ENCODE assay signal across 1 cellular context in genomic region chr10:102917962-102918816, GRCh38.
TF ChIP-seq lines count a peak whose summit lies in the region.

CNNM2 (plus strand) TSS chr10:102918294; CDS start chr10:102918481, 187 bp downstream.

TF ChIP-seq in HepG2, 621 proteins besides CTCF, POLR2A, EP300 and RAD21 (continued from another document and continues in another):
- TF ChIP-seq ZNF513 (CRISPR knock-in tag; conservative IDR thresholded peaks at IDR 0.05) (no peak), PRDM10 (CRISPR knock-in tag; IDR thresholded peaks at IDR 0.05; ENCODE audit: low read depth) (no peak), ZNF343 (CRISPR knock-in tag; IDR thresholded peaks at IDR 0.05) (peak; percentile 34; the same call in 1 of the 2 replicates), ZNF225 (CRISPR knock-in tag; IDR thresholded peaks at IDR 0.05) (0 out of 2 replicates have a peak, but pooled peaks have one; percentile 34), HDAC2 (CRISPR knock-in tag; IDR thresholded peaks at IDR 0.05) (no peak; the same call in 1 of the 2 replicates), KLF6 (CRISPR knock-in tag; IDR thresholded peaks at IDR 0.05) (peak; percentile 27; the same call in 1 of the 2 replicates), HDAC1 (CRISPR knock-in tag; IDR thresholded peaks at IDR 0.05) (peak; percentile 70; the same call in 1 of the 2 replicates), ZNF7 (CRISPR knock-in tag; IDR thresholded peaks at IDR 0.05) (no peak), ZNF569 (CRISPR knock-in tag; IDR thresholded peaks at IDR 0.05; ENCODE audit: borderline replicate concordance) (no peak), KLF11 (CRISPR knock-in tag; IDR thresholded peaks at IDR 0.05) (no peak), NR2C2 (CRISPR knock-in tag; IDR thresholded peaks at IDR 0.05; ENCODE audit: borderline replicate concordance) (peak; percentile 29; the same call in 1 of the 2 replicates), RBFOX2 (IDR thresholded peaks at IDR 0.05; ENCODE audit: low read depth, low read length) (peak; percentile 89), GABPB1 (CRISPR knock-in tag; IDR thresholded peaks at IDR 0.05) (peak; percentile 73; the same call in 1 of the 2 replicates), E2F1 (CRISPR knock-in tag; IDR thresholded peaks at IDR 0.05) (peak; percentile 51; the same call in 1 of the 2 replicates), MLXIP (CRISPR knock-in tag; IDR thresholded peaks at IDR 0.05; ENCODE audit: borderline replicate concordance) (no peak), HMGXB3 (CRISPR knock-in tag; IDR thresholded peaks at IDR 0.05; ENCODE audit: borderline replicate concordance) (peak; percentile 67; the same call in 1 of the 2 replicates), RBM22 (optimal IDR thresholded peaks at IDR 0.05; ENCODE audit: low read length) (no peak), ZBTB42 (CRISPR knock-in tag; IDR thresholded peaks at IDR 0.05) (no peak), CENPBD1 (CRISPR knock-in tag; IDR thresholded peaks at IDR 0.05; ENCODE audit: borderline replicate concordance, low read depth) (no peak; the same call in 1 of the 2 replicates), ZNF496 (CRISPR knock-in tag; IDR thresholded peaks at IDR 0.05; ENCODE audit: insufficient replicate concordance) (no peak), PBX3 (CRISPR knock-in tag; IDR thresholded peaks at IDR 0.05; ENCODE audit: borderline replicate concordance) (peak; percentile 20; the same call in 1 of the 2 replicates), ZSCAN12 (CRISPR knock-in tag; IDR thresholded peaks at IDR 0.05) (no peak), SNAI1 (CRISPR knock-in tag; IDR thresholded peaks at IDR 0.05; ENCODE audit: borderline replicate concordance) (0 out of 2 replicates have a peak, but pooled peaks have one; percentile 45), NR3C1 (CRISPR knock-in tag; IDR thresholded peaks at IDR 0.05) (no peak), GATAD2A (CRISPR knock-in tag; IDR thresholded peaks at IDR 0.05) (no peak), THRA (CRISPR knock-in tag; IDR thresholded peaks at IDR 0.05; ENCODE audit: borderline replicate concordance) (peak; percentile 6; the same call in 1 of the 2 replicates), POLR2AphosphoS5 (IDR thresholded peaks at IDR 0.05; ENCODE audit: low read depth, low read length) (peak; percentile 37; the same call in 1 of the 2 replicates), ZNF839 (CRISPR knock-in tag; IDR thresholded peaks at IDR 0.05; ENCODE audit: borderline replicate concordance) (no peak), CHCHD3 (CRISPR knock-in tag; IDR thresholded peaks at IDR 0.05) (0 out of 2 replicates have a peak, but pooled peaks have one; percentile 35), ZNF589 (CRISPR knock-in tag; conservative IDR thresholded peaks at IDR 0.05) (0 out of 2 replicates have a peak, but pooled peaks have one; percentile 33), PHF8 (CRISPR knock-in tag; IDR thresholded peaks at IDR 0.05) (peak; percentile 67; the same call in 1 of the 2 replicates), TOE1 (CRISPR knock-in tag; IDR thresholded peaks at IDR 0.05) (no peak), SIN3B (IDR thresholded peaks at IDR 0.05; ENCODE audit: low read length) (no peak), ZNF737 (CRISPR knock-in tag; IDR thresholded peaks at IDR 0.05; ENCODE audit: borderline replicate concordance) (no peak), ATF5 (CRISPR knock-in tag; IDR thresholded peaks at IDR 0.05; ENCODE audit: low read depth) (no peak), HMG20B (CRISPR knock-in tag; conservative IDR thresholded peaks at IDR 0.05) (no peak), ZNF674 (CRISPR knock-in tag; IDR thresholded peaks at IDR 0.05; ENCODE audit: low read depth) (no peak; the same call in 1 of the 2 replicates), GATA4 (IDR thresholded peaks at IDR 0.05; ENCODE audit: borderline replicate concordance, low read depth) (no peak), RFXAP (CRISPR knock-in tag; IDR thresholded peaks at IDR 0.05; ENCODE audit: borderline replicate concordance) (peak; percentile 61; the same call in 1 of the 2 replicates), NFKBIZ (CRISPR knock-in tag; IDR thresholded peaks at IDR 0.05) (no peak), ASH2L (IDR thresholded peaks at IDR 0.05; ENCODE audit: insufficient read length, low read depth, low read length) (peak; percentile 92), ZBTB44 (CRISPR knock-in tag; IDR thresholded peaks at IDR 0.05) (no peak), NFKB2 (CRISPR knock-in tag; IDR thresholded peaks at IDR 0.05; ENCODE audit: borderline replicate concordance) (peak; percentile 68; the same call in 1 of the 2 replicates)
